Comparison of ENCODE assay signal across 28 cellular contexts in the genomic region with DNA sequence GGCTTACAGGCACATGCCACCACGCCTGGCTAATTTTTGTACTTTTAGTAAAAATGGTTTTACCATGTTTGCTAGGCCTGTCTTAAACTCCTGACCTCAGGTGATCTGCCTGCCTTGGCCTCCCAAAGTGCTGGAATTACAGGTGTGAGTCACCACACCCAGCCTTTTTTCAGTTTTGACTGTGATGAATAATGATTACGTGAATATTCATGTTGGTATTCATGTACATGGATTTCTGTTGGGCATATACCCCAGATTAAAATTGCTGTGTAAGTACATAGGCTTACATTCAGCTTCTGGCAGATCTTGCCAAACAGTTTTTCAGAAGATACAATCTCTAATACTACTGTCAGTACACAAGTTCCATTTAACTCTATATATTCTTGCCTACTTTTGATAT.
"Had no signal": no experiment of that assay in that cellular context is flagged by ENCODE, and none has a peak within 500 bp of the region (broad histone marks: within the 10 kb centered on the region; RNA-seq: fewer than 3 reads in every experiment).

No MANE protein-coding gene starts in this region.

- H3K27ac Mint-ChIP-seq: activated CD4-positive, alpha-beta T cell treated with anti-CD3 and anti-CD28 coated beads, Interleukin-2, amount 10 ng/mL, durations not matched to agents 24 days and 14 days; activated T-cell treated with anti-CD3 and anti-CD28 coated beads, Interleukin-2, amount 50 U/mL, for 24 hours; nephron progenitor cell; stimulated activated naive B cell treated with anti-CD40 and anti-IgM and Interleukin-4, amounts not matched to agents 10 μg/mL and 1 μg/mL and 100 μg/mL, for 72 hours had no signal

- H3K9me3 ChIP-seq: adrenal gland, body of pancreas, neutrophil, prostate gland, stomach, thyroid gland, upper lobe of right lung had no signal

- DNase-seq: activated CD4-positive, alpha-beta memory T cell treated with anti-CD3 and anti-CD28 coated beads, Interleukin-2, amount 10 ng/mL, durations not matched to agents 7 days and 5 days; activated CD4-positive, alpha-beta T cell treated with anti-CD3 and anti-CD28 coated beads, Interleukin-2, amount 10 ng/mL, durations not matched to agents 24 days and 14 days; activated CD4-positive, CD25-positive, alpha-beta regulatory T cell; activated CD8-positive, alpha-beta memory T cell treated with anti-CD3 and anti-CD28 coated beads, Interleukin-2, amount 50 U/mL, for 48 hours; activated gamma-delta T cell treated with Interleukin-2 at 50 U/mL for 16 hours; activated T-cell treated with anti-CD3 and anti-CD28 coated beads, Interleukin-2, amount 50 U/mL, for 24 hours; adrenal gland; aorta; body of pancreas; dorsolateral prefrontal cortex; effector memory CD4-positive, alpha-beta T cell; erythroblast; head of caudate nucleus; hippocampal formation; kidney; nephron progenitor cell; retina; stimulated activated CD4-positive, alpha-beta T cell treated with anti-CD3 and anti-CD28 coated beads, Interleukin-1b, Interleukin-23, amount 100 ng/mL, for 48 hours; stimulated activated naive B cell treated with anti-CD40 and anti-IgM and Interleukin-4, amounts not matched to agents 10 μg/mL and 1 μg/mL and 100 μg/mL, for 72 hours; stomach; thyroid gland; upper lobe of right lung had no signal

- ATAC-seq: body of pancreas; stimulated activated naive B cell treated with anti-CD40 and anti-IgM and Interleukin-4, amounts not matched to agents 10 μg/mL and 1 μg/mL and 100 μg/mL, for 72 hours; upper lobe of right lung had no signal

- H3K27me3 ChIP-seq: adrenal gland, body of pancreas, cardiac muscle cell, dorsolateral prefrontal cortex, neutrophil, stomach, thyroid gland, upper lobe of right lung had no signal

- H3K4me1 ChIP-seq: body of pancreas, prostate gland, stomach, thyroid gland, upper lobe of right lung had no signal

- H3K36me3 ChIP-seq: adrenal gland, neutrophil, prostate gland, thyroid gland had no signal

- H3K9me3 Mint-ChIP-seq: stimulated activated naive B cell treated with anti-CD40 and anti-IgM and Interleukin-4, amounts not matched to agents 10 μg/mL and 1 μg/mL and 100 μg/mL, for 72 hours had no signal

- H3K4me3 Mint-ChIP-seq: activated CD4-positive, alpha-beta memory T cell treated with anti-CD3 and anti-CD28 coated beads, Interleukin-2, amount 10 ng/mL, durations not matched to agents 7 days and 5 days; activated CD4-positive, alpha-beta T cell treated with anti-CD3 and anti-CD28 coated beads, Interleukin-2, amount 10 ng/mL, durations not matched to agents 24 days and 14 days; activated T-cell treated with anti-CD3 and anti-CD28 coated beads, Interleukin-2, amount 50 U/mL, for 24 hours; memory B cell; nephron progenitor cell; stimulated activated naive B cell treated with anti-CD40 and anti-IgM and Interleukin-4, amounts not matched to agents 10 μg/mL and 1 μg/mL and 100 μg/mL, for 72 hours had no signal

- H3K27me3 Mint-ChIP-seq: activated CD4-positive, alpha-beta memory T cell treated with anti-CD3 and anti-CD28 coated beads, Interleukin-2, amount 10 ng/mL, durations not matched to agents 7 days and 5 days; activated CD4-positive, alpha-beta T cell treated with anti-CD3 and anti-CD28 coated beads, Interleukin-2, amount 10 ng/mL, durations not matched to agents 24 days and 14 days; activated T-cell treated with anti-CD3 and anti-CD28 coated beads, Interleukin-2, amount 50 U/mL, for 24 hours; memory B cell; stimulated activated naive B cell treated with anti-CD40 and anti-IgM and Interleukin-4, amounts not matched to agents 10 μg/mL and 1 μg/mL and 100 μg/mL, for 72 hours had no signal

- H3K4me3 ChIP-seq: adrenal gland, body of pancreas, cardiac muscle cell, coronary artery, dorsolateral prefrontal cortex, prostate gland, smooth muscle cell, stomach, thyroid gland, upper lobe of right lung had no signal

- H3K4me1 Mint-ChIP-seq: nephron progenitor cell had no signal

- H3K27ac ChIP-seq: adrenal gland, body of pancreas, cardiac muscle cell, coronary artery, dorsolateral prefrontal cortex, neutrophil, prostate gland, stomach, thyroid gland, upper lobe of right lung had no signal

- H3K4me2 ChIP-seq: smooth muscle cell had no signal
